Comparison of ENCODE assay signal across 15 cellular contexts in the genomic region with DNA sequence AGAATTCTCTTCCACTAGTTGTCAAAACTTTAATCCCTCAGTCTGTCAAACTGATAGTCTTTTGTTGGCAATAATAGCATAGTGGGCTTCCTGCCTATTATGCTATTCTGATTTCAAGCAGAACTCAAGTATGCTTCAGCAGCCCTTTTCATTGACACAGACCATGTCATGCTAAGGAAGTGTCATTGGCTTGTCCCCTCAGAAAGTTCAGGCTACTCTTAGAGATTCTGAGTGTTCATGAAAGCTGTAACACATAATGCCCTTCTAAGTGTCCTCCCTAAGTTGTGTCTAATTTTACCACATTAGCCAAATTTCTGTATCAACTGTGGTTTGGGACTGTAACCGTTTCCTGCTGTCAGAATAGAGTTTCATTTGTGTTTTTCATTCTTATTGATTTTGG.
"Had no signal": no experiment of that assay in that cellular context is flagged by ENCODE, and none has a peak within 500 bp of the region (broad histone marks: within the 10 kb centered on the region; RNA-seq: fewer than 3 reads in every experiment).

No MANE protein-coding gene starts in this region.

- DNase-seq: activated CD4-positive, alpha-beta T cell treated with anti-CD3 and anti-CD28 coated beads, Interleukin-2, amount 10 ng/mL, durations not matched to agents 7 days and 5 days; activated CD8-positive, alpha-beta T cell treated with anti-CD3 and anti-CD28 coated beads, Interleukin-2, amount 10 ng/mL, durations not matched to agents 7 days and 5 days; activated naive CD4-positive, alpha-beta T cell treated with Interleukin-2 at 50 U/mL for 16 hours; activated naive CD8-positive, alpha-beta T cell treated with anti-CD3 and anti-CD28 coated beads, Interleukin-2, amount 10 ng/mL, durations not matched to agents 7 days and 5 days; activated T-cell treated with anti-CD3 and anti-CD28 coated beads, Interleukin-2, amount 50 U/mL, for 24 hours; amygdala; caudate nucleus; effector memory CD8-positive, alpha-beta T cell; esophagus squamous epithelium; left ventricle myocardium superior; stimulated activated CD4-positive, alpha-beta T cell treated with anti-CD3 and anti-CD28 coated beads, Interleukin-12 subunit alpha, Interleukin-12 subunit beta, amount 100 ng/mL, for 4 hours; stimulated activated CD4-positive, alpha-beta T cell treated with anti-CD3 and anti-CD28 coated beads, Interleukin-1b, Interleukin-23, amount 100 ng/mL, for 48 hours; stimulated activated naive CD4-positive, alpha-beta T cell treated with Interleukin-2 at 50 U/mL for 16 hours; tibial artery had no signal

- H3K27me3 ChIP-seq: esophagus squamous epithelium, right atrium auricular region, tibial artery had no signal

- ATAC-seq: activated CD8-positive, alpha-beta T cell treated with anti-CD3 and anti-CD28 coated beads, Interleukin-2, amount 10 ng/mL, durations not matched to agents 7 days and 5 days; effector memory CD8-positive, alpha-beta T cell; left ventricle myocardium superior had no signal

- H3K4me3 ChIP-seq: esophagus squamous epithelium, right atrium auricular region, tibial artery had no signal

- H3K36me3 ChIP-seq: esophagus squamous epithelium, right atrium auricular region, tibial artery had no signal
